12 cellular contexts compared by ENCODE assay signal in the genomic region with DNA sequence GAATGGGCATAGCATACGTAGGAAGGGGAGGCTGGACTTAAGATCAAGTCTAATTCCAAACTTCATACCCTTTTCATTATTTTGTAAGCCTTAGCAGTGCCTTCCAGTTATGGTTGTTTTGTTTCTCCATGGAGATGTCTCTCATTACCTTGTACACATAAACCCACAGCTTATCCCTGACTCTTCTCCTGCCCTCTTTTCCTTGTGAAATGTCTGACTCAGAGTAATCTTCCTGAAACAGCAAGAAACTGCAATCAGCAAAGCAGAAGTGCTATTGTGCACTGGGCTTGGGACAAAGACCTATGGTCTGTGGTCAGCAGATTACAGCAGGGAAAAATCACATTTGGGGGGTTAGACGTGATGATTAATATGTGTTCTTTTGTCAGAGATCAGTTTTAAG.
DNase-seq lines count a peak whose midpoint lies in the region; TF ChIP-seq lines count a peak whose summit lies in the region.
"Had no signal": no experiment of that assay in that cellular context is flagged by ENCODE, and none has a peak within 500 bp of the region (broad histone marks: within the 10 kb centered on the region; RNA-seq: fewer than 3 reads in every experiment).

No MANE protein-coding gene starts in this region.

- H3K79me2 ChIP-seq in parathyroid adenoma: no peaks in the 10 kb centered on the region

- H3K27ac ChIP-seq in parathyroid adenoma: peak overlapping the region; percentile 53
- H3K27ac ChIP-seq: neutrophil, tibial nerve had no signal

- TF ChIP-seq CTCF in fibroblast of the aortic adventitia (IDR thresholded peaks at IDR 0.05; ENCODE audit: insufficient read depth, low read length): no peak
- no peak for TF ChIP-seq CTCF in parathyroid adenoma (IDR thresholded peaks at IDR 0.05)

- peaks cover 21% of the 10 kb centered on the region for H3K4me1 ChIP-seq in parathyroid adenoma
- H3K4me1 ChIP-seq: tibial nerve had no signal

- H3K9me3 ChIP-seq in parathyroid adenoma (ENCODE audit: control insufficient read depth, low read length): no peaks in the 10 kb centered on the region
- H3K9me3 ChIP-seq: neutrophil, tibial nerve had no signal

- H3K27me3 ChIP-seq in parathyroid adenoma (ENCODE audit: control insufficient read depth, insufficient read depth, low read length): no peaks in the 10 kb centered on the region
- H3K27me3 ChIP-seq: neutrophil, tibial nerve had no signal

- H3K4me3 ChIP-seq in fibroblast of the aortic adventitia (ENCODE audit: low read depth, low read length): no peak overlapping the region
- H3K4me3 ChIP-seq in parathyroid adenoma (ENCODE audit: low read depth, low read length): peak overlapping the region; percentile 0
- H3K4me3 ChIP-seq: tibial nerve had no signal

- no peak overlapping the region for H3K9ac ChIP-seq in parathyroid adenoma

- DNase-seq in GM04504 (ENCODE audit: low read depth) (peak; percentile 79), SKM-1 (lab: John Stamatoyannopoulos, UW; ENCODE audit: unreplicated experiment) (peak; percentile 35), fibroblast of the aortic adventitia (ENCODE audit: low read depth) (peak; percentile 66), COLO829 (ENCODE audit: low spot score) (no peak), NCI-H2029 (lab: John Stamatoyannopoulos, UW) (no peak)
- no peak for DNase-seq in stimulated activated CD4-positive, alpha-beta T cell treated with anti-CD3 and anti-CD28 coated beads, Interleukin-1b, Interleukin-23, amount 100 ng/mL, for 48 hours
- no peak for DNase-seq in activated effector memory CD4-positive, alpha-beta T cell treated with Interleukin-2 at 50 U/mL for 16 hours
- DNase-seq: activated CD8-positive, alpha-beta memory T cell treated with anti-CD3 and anti-CD28 coated beads, Interleukin-2, amount 50 U/mL, for 48 hours; cerebellar nuclear complex had no signal

- peak overlapping the region; percentile 58 for H2AFZ ChIP-seq in parathyroid adenoma

- H3K4me2 ChIP-seq in parathyroid adenoma (ENCODE audit: low read length): peak overlapping the region; percentile 34

- H3K36me3 ChIP-seq in parathyroid adenoma (ENCODE audit: control insufficient read depth, insufficient read depth, low read length): no peaks in the 10 kb centered on the region
- H3K36me3 ChIP-seq: neutrophil, tibial nerve had no signal

Comparison
In these comparisons a context has a peak if more than half of its experiments do, and no peak if none do; other contexts are left out.
1. DNase-seq: peak in GM04504 (single experiment), SKM-1 (single experiment) and fibroblast of the aortic adventitia (single experiment); none in COLO829 (single experiment), NCI-H2029 (single experiment), stimulated activated CD4-positive, alpha-beta T cell treated with anti-CD3 and anti-CD28 coated beads, Interleukin-1b, Interleukin-23, amount 100 ng/mL, for 48 hours (single experiment) and activated effector memory CD4-positive, alpha-beta T cell treated with Interleukin-2 at 50 U/mL for 16 hours (single experiment).